ENCODE assay signal across 1 cellular context in the genomic region with DNA sequence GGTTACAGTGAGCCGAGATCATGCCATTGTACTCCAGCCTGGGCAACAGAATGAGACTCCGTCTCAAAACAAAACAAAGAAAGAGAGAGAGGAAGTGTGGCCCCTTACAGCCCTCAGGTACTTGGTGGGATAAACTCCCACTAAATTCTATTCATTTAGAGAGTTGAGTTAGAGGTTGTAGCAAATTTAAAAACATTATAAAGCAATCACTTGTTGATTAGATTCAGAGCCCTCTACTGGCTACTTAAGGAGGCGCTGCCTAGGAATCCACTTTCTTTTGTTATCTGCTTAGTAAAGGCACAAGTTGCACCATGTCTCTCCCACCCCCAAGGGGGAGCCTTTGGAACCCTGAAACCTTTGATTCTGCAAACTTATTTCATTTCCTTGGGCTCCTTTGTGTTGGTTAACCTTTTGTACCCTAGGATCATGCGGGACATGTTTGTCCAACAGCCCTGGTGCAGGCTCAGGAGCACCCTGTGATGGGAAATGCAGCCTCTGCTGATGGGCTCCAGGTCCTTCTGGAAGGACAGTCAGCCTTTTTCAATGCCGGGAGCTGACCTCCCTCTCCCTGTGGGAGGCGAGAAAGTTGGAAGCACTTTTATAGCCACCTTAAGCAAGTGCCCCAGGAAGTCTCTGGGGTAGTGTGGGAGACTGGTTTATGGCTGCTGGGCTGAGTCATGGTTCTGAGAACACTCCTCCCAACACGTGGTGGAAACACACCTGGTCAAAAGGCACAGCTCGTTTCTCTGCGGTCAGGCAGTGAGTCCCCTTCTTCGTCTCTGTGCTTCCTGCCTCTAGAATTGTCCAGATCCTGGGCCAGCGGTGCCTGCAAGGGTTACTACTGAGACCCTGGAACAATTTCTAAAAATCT.
TF ChIP-seq lines count a peak whose summit lies in the region.

No MANE protein-coding gene starts in this region.

TF ChIP-seq in HEK293, 187 proteins besides CTCF, POLR2A, EP300 and RAD21 (continued from another document):
- TF ChIP-seq ZBTB11 (tag by site-specific recombination; conservative IDR thresholded peaks at IDR 0.05; ENCODE audit: low read depth) (no peak), ZNF2 (tag by site-specific recombination; IDR thresholded peaks at IDR 0.05) (peak; percentile 95), SCRT1 (tag by site-specific recombination; IDR thresholded peaks at IDR 0.05; ENCODE audit: borderline replicate concordance) (peak; percentile 95), EGR2 (tag by site-specific recombination; IDR thresholded peaks at IDR 0.05; ENCODE audit: low read depth) (0 out of 2 replicates have a peak, but pooled peaks have one; percentile 10), SCRT2 (tag by site-specific recombination; IDR thresholded peaks at IDR 0.05) (peak; percentile 99)
